Comparison of ENCODE assay signal across 1 cellular context in the genomic region with DNA sequence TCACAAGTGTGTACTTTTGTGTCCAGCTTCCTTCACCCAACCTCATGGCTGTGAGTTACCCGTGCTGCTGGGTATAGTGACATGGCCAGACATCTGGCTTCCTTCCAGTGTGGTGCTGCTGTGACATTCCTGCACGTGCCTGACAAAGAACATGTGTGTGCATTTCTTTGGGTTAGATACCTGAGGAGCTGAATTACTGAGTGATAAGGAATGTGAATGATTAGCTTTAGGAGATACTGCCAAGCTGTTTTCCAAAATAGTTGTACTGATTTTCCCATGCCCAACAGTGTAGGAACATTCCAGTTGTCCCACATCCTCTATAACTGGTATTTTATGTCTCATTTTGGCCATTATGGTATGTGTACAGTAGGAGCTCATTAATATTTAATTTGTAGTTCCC.
TF ChIP-seq lines count a peak whose summit lies in the region.

No MANE protein-coding gene starts in this region.

TF ChIP-seq in GM12878, 131 proteins besides CTCF, POLR2A, EP300 and RAD21 (continued from another document):
- TF ChIP-seq HDAC6 (IDR thresholded peaks at IDR 0.05; ENCODE audit: unreplicated experiment) (no peak), SUPT20H (IDR thresholded peaks at IDR 0.05; ENCODE audit: borderline replicate concordance, control insufficient read depth, low read depth, low read length) (no peak), CHD2 (IDR thresholded peaks at IDR 0.05; ENCODE audit: borderline replicate concordance, low read depth, low read length) (no peak), IRF4 (IDR thresholded peaks at IDR 0.05; ENCODE audit: low read depth, low read length) (no peak), KLF5 (IDR thresholded peaks at IDR 0.05; ENCODE audit: partially characterized antibody) (no peak), ZSCAN29 (IDR thresholded peaks at IDR 0.05) (no peak), SMARCA5 (IDR thresholded peaks at IDR 0.05) (no peak), IKZF1 (conservative IDR thresholded peaks at IDR 0.05) (no peak), MTA3 (IDR thresholded peaks at IDR 0.05; ENCODE audit: borderline replicate concordance, low read length) (no peak), RELA (IDR thresholded peaks at IDR 0.05; ENCODE audit: borderline replicate concordance, partially characterized antibody) (no peak)
- TF ChIP-seq, protein P1, sequence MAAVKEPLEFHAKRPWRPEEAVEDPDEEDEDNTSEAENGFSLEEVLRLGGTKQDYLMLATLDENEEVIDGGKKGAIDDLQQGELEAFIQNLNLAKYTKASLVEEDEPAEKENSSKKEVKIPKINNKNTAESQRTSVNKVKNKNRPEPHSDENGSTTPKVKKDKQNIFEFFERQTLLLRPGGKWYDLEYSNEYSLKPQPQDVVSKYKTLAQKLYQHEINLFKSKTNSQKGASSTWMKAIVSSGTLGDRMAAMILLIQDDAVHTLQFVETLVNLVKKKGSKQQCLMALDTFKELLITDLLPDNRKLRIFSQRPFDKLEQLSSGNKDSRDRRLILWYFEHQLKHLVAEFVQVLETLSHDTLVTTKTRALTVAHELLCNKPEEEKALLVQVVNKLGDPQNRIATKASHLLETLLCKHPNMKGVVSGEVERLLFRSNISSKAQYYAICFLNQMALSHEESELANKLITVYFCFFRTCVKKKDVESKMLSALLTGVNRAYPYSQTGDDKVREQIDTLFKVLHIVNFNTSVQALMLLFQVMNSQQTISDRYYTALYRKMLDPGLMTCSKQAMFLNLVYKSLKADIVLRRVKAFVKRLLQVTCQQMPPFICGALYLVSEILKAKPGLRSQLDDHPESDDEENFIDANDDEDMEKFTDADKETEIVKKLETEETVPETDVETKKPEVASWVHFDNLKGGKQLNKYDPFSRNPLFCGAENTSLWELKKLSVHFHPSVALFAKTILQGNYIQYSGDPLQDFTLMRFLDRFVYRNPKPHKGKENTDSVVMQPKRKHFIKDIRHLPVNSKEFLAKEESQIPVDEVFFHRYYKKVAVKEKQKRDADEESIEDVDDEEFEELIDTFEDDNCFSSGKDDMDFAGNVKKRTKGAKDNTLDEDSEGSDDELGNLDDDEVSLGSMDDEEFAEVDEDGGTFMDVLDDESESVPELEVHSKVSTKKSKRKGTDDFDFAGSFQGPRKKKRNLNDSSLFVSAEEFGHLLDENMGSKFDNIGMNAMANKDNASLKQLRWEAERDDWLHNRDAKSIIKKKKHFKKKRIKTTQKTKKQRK (IDR thresholded peaks at IDR 0.05; ENCODE audit: low read depth, low read length), result no peak
- TF ChIP-seq, protein P2, sequence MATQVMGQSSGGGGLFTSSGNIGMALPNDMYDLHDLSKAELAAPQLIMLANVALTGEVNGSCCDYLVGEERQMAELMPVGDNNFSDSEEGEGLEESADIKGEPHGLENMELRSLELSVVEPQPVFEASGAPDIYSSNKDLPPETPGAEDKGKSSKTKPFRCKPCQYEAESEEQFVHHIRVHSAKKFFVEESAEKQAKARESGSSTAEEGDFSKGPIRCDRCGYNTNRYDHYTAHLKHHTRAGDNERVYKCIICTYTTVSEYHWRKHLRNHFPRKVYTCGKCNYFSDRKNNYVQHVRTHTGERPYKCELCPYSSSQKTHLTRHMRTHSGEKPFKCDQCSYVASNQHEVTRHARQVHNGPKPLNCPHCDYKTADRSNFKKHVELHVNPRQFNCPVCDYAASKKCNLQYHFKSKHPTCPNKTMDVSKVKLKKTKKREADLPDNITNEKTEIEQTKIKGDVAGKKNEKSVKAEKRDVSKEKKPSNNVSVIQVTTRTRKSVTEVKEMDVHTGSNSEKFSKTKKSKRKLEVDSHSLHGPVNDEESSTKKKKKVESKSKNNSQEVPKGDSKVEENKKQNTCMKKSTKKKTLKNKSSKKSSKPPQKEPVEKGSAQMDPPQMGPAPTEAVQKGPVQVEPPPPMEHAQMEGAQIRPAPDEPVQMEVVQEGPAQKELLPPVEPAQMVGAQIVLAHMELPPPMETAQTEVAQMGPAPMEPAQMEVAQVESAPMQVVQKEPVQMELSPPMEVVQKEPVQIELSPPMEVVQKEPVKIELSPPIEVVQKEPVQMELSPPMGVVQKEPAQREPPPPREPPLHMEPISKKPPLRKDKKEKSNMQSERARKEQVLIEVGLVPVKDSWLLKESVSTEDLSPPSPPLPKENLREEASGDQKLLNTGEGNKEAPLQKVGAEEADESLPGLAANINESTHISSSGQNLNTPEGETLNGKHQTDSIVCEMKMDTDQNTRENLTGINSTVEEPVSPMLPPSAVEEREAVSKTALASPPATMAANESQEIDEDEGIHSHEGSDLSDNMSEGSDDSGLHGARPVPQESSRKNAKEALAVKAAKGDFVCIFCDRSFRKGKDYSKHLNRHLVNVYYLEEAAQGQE (IDR thresholded peaks at IDR 0.05; ENCODE audit: low read depth, low read length), result no peak
